24 cellular contexts compared by ENCODE assay signal in the genomic region with DNA sequence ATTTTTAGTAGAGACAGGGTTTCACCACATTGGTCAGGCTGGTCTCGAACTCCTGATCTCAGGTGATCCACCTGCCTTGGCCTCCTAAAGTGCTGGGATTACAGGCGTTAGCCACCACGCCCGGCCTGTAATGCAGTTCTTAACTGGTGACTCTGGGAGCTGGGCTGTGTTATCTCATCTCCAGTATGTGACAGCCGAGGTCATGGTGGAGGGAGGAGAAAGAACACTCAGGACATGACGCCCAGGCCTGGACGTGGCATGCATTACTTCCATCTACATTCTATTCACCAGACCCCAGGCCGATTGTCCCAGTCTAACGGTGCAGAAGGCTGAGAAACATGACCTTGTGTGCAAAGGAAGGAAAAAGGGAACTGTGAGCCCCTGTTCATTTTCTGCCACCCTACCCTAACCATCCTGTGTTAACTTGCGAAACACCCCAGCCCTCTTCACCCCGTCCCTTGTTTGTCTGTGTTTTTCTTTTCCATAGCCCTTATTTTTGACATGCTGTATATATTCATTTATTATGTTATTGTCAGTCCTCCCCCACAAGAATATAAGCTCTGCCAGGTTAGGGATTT.
"Had no signal": no experiment of that assay in that cellular context is flagged by ENCODE, and none has a peak within 500 bp of the region (broad histone marks: within the 10 kb centered on the region; RNA-seq: fewer than 3 reads in every experiment).

No MANE protein-coding gene starts in this region.

- H3K27ac ChIP-seq: hepatocyte, left ventricle myocardium inferior, lower lobe of right lung, neural progenitor cell, parathyroid adenoma, psoas muscle, right lobe of liver, testis, tibial nerve, upper lobe of right lung, vagina had no signal

- H3K36me3 ChIP-seq: left ventricle myocardium inferior, lower lobe of right lung, neural progenitor cell, right lobe of liver, tibial nerve, upper lobe of right lung, vagina had no signal

- H3K4me3 Mint-ChIP-seq: natural killer cell treated with Interleukin-12 subunit alpha and Interleukin-12 subunit beta and Interleukin-15 and Interleukin-18, amount 100 ng/mL, for 72 hours; neural progenitor cell; stimulated activated naive B cell treated with anti-CD40 and anti-IgM and Interleukin-4, amounts not matched to agents 10 μg/mL and 1 μg/mL and 100 μg/mL, for 72 hours; stimulated activated naive CD8-positive, alpha-beta T cell treated with anti-CD3 and anti-CD28 coated beads, Interleukin-15, amount 100 ng/mL, for 72 hours had no signal

- H3K4me3 ChIP-seq: hepatocyte, left ventricle myocardium inferior, lower lobe of right lung, neural progenitor cell, psoas muscle, right lobe of liver, testis, tibial nerve, upper lobe of right lung, vagina had no signal

- DNase-seq: dermis blood vessel endothelial cell; foreskin melanocyte; head of caudate nucleus; kidney; left cardiac atrium; left ventricle myocardium inferior; lower lobe of right lung; mesenchymal stem cell; midbrain; psoas muscle; retina; right lobe of liver; stimulated activated CD4-positive, alpha-beta T cell treated with anti-CD3 and anti-CD28 coated beads, Interleukin-2, amount 100 ng/mL, for 24 hours; stimulated activated CD4-positive, alpha-beta T cell treated with anti-CD3 and anti-CD28 coated beads, Interleukin-4, amount 100 ng/mL, for 4 hours; stimulated activated naive B cell treated with anti-CD40 and anti-IgM and Interleukin-4, amounts not matched to agents 10 μg/mL and 1 μg/mL and 100 μg/mL, for 72 hours; stimulated activated naive CD8-positive, alpha-beta T cell treated with anti-CD3 and anti-CD28 coated beads, Interleukin-15, amount 100 ng/mL, for 72 hours; testis; upper lobe of right lung had no signal

- H3K36me3 Mint-ChIP-seq: natural killer cell treated with Interleukin-12 subunit alpha and Interleukin-12 subunit beta and Interleukin-15 and Interleukin-18, amount 100 ng/mL, for 72 hours; neural progenitor cell; stimulated activated naive B cell treated with anti-CD40 and anti-IgM and Interleukin-4, amounts not matched to agents 10 μg/mL and 1 μg/mL and 100 μg/mL, for 72 hours had no signal

- H3K4me1 ChIP-seq: left ventricle myocardium inferior, lower lobe of right lung, parathyroid adenoma, psoas muscle, right lobe of liver, testis, tibial nerve, upper lobe of right lung, vagina had no signal

- H3K27ac Mint-ChIP-seq: natural killer cell treated with Interleukin-12 subunit alpha and Interleukin-12 subunit beta and Interleukin-15 and Interleukin-18, amount 100 ng/mL, for 72 hours; neural progenitor cell; stimulated activated naive B cell treated with anti-CD40 and anti-IgM and Interleukin-4, amounts not matched to agents 10 μg/mL and 1 μg/mL and 100 μg/mL, for 72 hours had no signal

- H3K9me3 ChIP-seq: left ventricle myocardium inferior, lower lobe of right lung, psoas muscle, right lobe of liver, testis, tibial nerve, upper lobe of right lung, vagina had no signal

- H3K4me1 Mint-ChIP-seq: stimulated activated naive B cell treated with anti-CD40 and anti-IgM and Interleukin-4, amounts not matched to agents 10 μg/mL and 1 μg/mL and 100 μg/mL, for 72 hours; stimulated activated naive CD8-positive, alpha-beta T cell treated with anti-CD3 and anti-CD28 coated beads, Interleukin-15, amount 100 ng/mL, for 72 hours had no signal

- H3K27me3 ChIP-seq: hepatocyte, neural progenitor cell, right lobe of liver, testis, tibial nerve, upper lobe of right lung, vagina had no signal

- H3K9me3 Mint-ChIP-seq: natural killer cell treated with Interleukin-12 subunit alpha and Interleukin-12 subunit beta and Interleukin-15 and Interleukin-18, amount 100 ng/mL, for 72 hours; neural progenitor cell; stimulated activated naive CD8-positive, alpha-beta T cell treated with anti-CD3 and anti-CD28 coated beads, Interleukin-15, amount 100 ng/mL, for 72 hours had no signal

- ATAC-seq: left cardiac atrium; lower lobe of right lung; natural killer cell treated with Interleukin-12 subunit alpha and Interleukin-12 subunit beta and Interleukin-15 and Interleukin-18, amount 100 ng/mL, for 72 hours; psoas muscle; right lobe of liver; stimulated activated naive B cell treated with anti-CD40 and anti-IgM and Interleukin-4, amounts not matched to agents 10 μg/mL and 1 μg/mL and 100 μg/mL, for 72 hours; stimulated activated naive CD8-positive, alpha-beta T cell treated with anti-CD3 and anti-CD28 coated beads, Interleukin-15, amount 100 ng/mL, for 72 hours; upper lobe of right lung had no signal
